8 cellular contexts compared by ENCODE assay signal in genomic region chr3:42503251-42503924, GRCh38. TPM values are rescaled to one million over a fixed set of nuclear protein-coding genes. Genes with fewer than 3 reads are reported as not detected.
A peak's percentile ranks its signal among the peaks of the same experiment; 100 is the strongest.
DNase-seq lines count a peak whose midpoint lies in the region; ATAC-seq and TF ChIP-seq lines count a peak whose summit lies in the region.

No MANE protein-coding gene starts in this region.

- BruUV-seq in PC-3 (replicated peaks; lab: Mats Ljungman, UMichigan) (TSS peak; percentile 40), OCI-LY7 (replicated peaks; lab: Mats Ljungman, UMichigan) (no TSS peak)

- no peaks in the 10 kb centered on the region for H3K9me3 ChIP-seq in CD4-positive, alpha-beta T cell (ENCODE audit: control insufficient read depth, low read length)
- H3K9me3 ChIP-seq in PC-3 (ENCODE audit: low read length) (no peaks in the 10 kb centered on the region), osteoblast (ENCODE audit: low read depth, low read length) (no peaks in the 10 kb centered on the region), SJCRH30 (replicated peaks) (no peaks in the 10 kb centered on the region), OCI-LY7 (ENCODE audit: low read length) (no peaks in the 10 kb centered on the region)

- H3K27ac ChIP-seq in CD4-positive, alpha-beta T cell (ENCODE audit: low read depth, low read length) = peak overlapping the region; percentile 23
- H3K27ac ChIP-seq in PC-3 (ENCODE audit: low read length) (no peak overlapping the region), osteoblast (ENCODE audit: low read depth, low read length) (no peak overlapping the region), SJCRH30 (no peak overlapping the region), OCI-LY7 (ENCODE audit: low read depth, low read length, poor library complexity, severe bottlenecking) (no peak overlapping the region)

- H3K4me3 Mint-ChIP-seq in CD4-positive, alpha-beta T cell = peak overlapping the region; percentile 89

- H2AFZ ChIP-seq in PC-3 (ENCODE audit: low read length) = peak overlapping the region; percentile 86; the same call in 1 of the 2 replicates
- H2AFZ ChIP-seq in osteoblast (ENCODE audit: low read length) = no peak overlapping the region
- no peak overlapping the region for H2AFZ ChIP-seq in OCI-LY7 (ENCODE audit: low read length)

- H4K20me1 ChIP-seq in PC-3 (ENCODE audit: low read length) (no peaks in the 10 kb centered on the region), osteoblast (ENCODE audit: insufficient read depth, low read length) (no peaks in the 10 kb centered on the region), OCI-LY7 (ENCODE audit: insufficient read depth, low read length) (no peaks in the 10 kb centered on the region)

- H3K4me2 ChIP-seq in PC-3 (ENCODE audit: low read length) = peak overlapping the region; percentile 87
- H3K4me2 ChIP-seq in osteoblast (ENCODE audit: insufficient read depth, low read length) = no peak overlapping the region
- no peak overlapping the region for H3K4me2 ChIP-seq in OCI-LY7 (ENCODE audit: low read length)

- H3K27me3 Mint-ChIP-seq in CD4-positive, alpha-beta T cell = peaks cover 19% of the 10 kb centered on the region

- no peak overlapping the region for H3K9ac ChIP-seq in PC-3 (ENCODE audit: low read length)

- ATAC-seq in CD4-positive, alpha-beta T cell (ENCODE audit: poor library complexity) = no peak
- ATAC-seq in PC-3 = no peak
- ATAC-seq in HG03139 (IDR thresholded peaks at IDR 0.05; ENCODE audit: unreplicated experiment) = no peak

- H3K4me3 ChIP-seq in PC-3 (ENCODE audit: low read length) (peak overlapping the region; percentile 67), epithelial cell of esophagus (ENCODE audit: low read length) (peak overlapping the region; percentile 48), osteoblast (ENCODE audit: insufficient read depth, low read length) (no peak overlapping the region), SJCRH30 (no peak overlapping the region), OCI-LY7 (ENCODE audit: low read depth, low read length, poor library complexity, severe bottlenecking) (no peak overlapping the region)

- peaks cover 62% of the 10 kb centered on the region for H3K4me1 Mint-ChIP-seq in CD4-positive, alpha-beta T cell (ENCODE audit: low read depth)

- no peaks in the 10 kb centered on the region for H3K36me3 ChIP-seq in PC-3 (ENCODE audit: low read depth, low read length)
- no peaks in the 10 kb centered on the region for H3K36me3 ChIP-seq in osteoblast (ENCODE audit: insufficient read depth, low read length)
- no peaks in the 10 kb centered on the region for H3K36me3 ChIP-seq in SJCRH30
- no peaks in the 10 kb centered on the region for H3K36me3 ChIP-seq in OCI-LY7 (ENCODE audit: insufficient read depth, low read length)

- H3K27ac Mint-ChIP-seq in CD4-positive, alpha-beta T cell = peak overlapping the region; percentile 87

- H3K36me3 Mint-ChIP-seq in CD4-positive, alpha-beta T cell (ENCODE audit: low read depth) = peaks cover 5% of the 10 kb centered on the region

- no peaks in the 10 kb centered on the region for H3F3A ChIP-seq in PC-3 (ENCODE audit: low read length, unreplicated experiment)

- POLR2A ChIA-PET in CD4-positive, alpha-beta T cell (lab: Charles Lee) = interaction anchor here (1.0 to 2.6 kb wide), 4 partner anchors 29 to 44 kb away, joined by 3 to 30 read pairs (median 14); no protein-coding TSS in a partner anchor
- POLR2A ChIA-PET in PC-3 (lab: Charles Lee; ENCODE audit: unreplicated experiment) (no interaction called here), OCI-LY7 (lab: Charles Lee) (no interaction called here)

- peaks cover 22% of the 10 kb centered on the region for H3K4me1 ChIP-seq in PC-3 (ENCODE audit: insufficient read depth, low read length)
- peaks cover 4% of the 10 kb centered on the region for H3K4me1 ChIP-seq in osteoblast (ENCODE audit: insufficient read depth, low read length)
- H3K4me1 ChIP-seq in SJCRH30 = no peaks in the 10 kb centered on the region
- H3K4me1 ChIP-seq in OCI-LY7 (ENCODE audit: insufficient read depth, low read length, poor library complexity, severe bottlenecking) = peaks cover 16% of the 10 kb centered on the region

- H3K79me2 ChIP-seq in PC-3 (ENCODE audit: low read length) (no peaks in the 10 kb centered on the region), osteoblast (ENCODE audit: insufficient read depth, low read length) (no peaks in the 10 kb centered on the region), OCI-LY7 (ENCODE audit: insufficient read depth, low read depth, low read length) (no peaks in the 10 kb centered on the region)

- peaks cover 10% of the 10 kb centered on the region for H3K27me3 ChIP-seq in CD4-positive, alpha-beta T cell (ENCODE audit: control insufficient read depth, insufficient read depth, low read length)
- no peaks in the 10 kb centered on the region for H3K27me3 ChIP-seq in PC-3 (ENCODE audit: low read length)
- peaks cover 48% of the 10 kb centered on the region for H3K27me3 ChIP-seq in osteoblast (ENCODE audit: insufficient read depth, low read length)
- no peaks in the 10 kb centered on the region for H3K27me3 ChIP-seq in SJCRH30

- intact Hi-C loops in CD4-positive, alpha-beta T cell (cut with DNase I, micrococcal nuclease) = loop anchor here (2.0 to 10.0 kb wide), 4 partner anchors 53 to 1121 kb away; partner anchors contain the start of gene ANO10 (in 1 of the 2)
- intact Hi-C loops in PC-3 (cut with micrococcal nuclease) = loop anchor here (2.0 kb wide), 1 partner anchor 43 kb away; no protein-coding TSS in a partner anchor
- intact Hi-C loops in OCI-LY7 (cut with micrococcal nuclease; ENCODE audit: unreplicated experiment) = loop anchor here (5.0 kb wide), 1 partner anchor 39 kb away; no protein-coding TSS in a partner anchor

- CTCF ChIA-PET in CD4-positive, alpha-beta T cell (lab: Charles Lee) = no interaction called here
- CTCF ChIA-PET in PC-3 (lab: Charles Lee) = no interaction called here
- CTCF ChIA-PET in OCI-LY7 (lab: Charles Lee; ENCODE audit: unreplicated experiment) = interaction anchor here (0.7 kb wide), 1 partner anchor 14 kb away, joined by 3 read pairs; no protein-coding TSS in a partner anchor

- no peak for TF ChIP-seq CTCF in CD4-positive, alpha-beta T cell (IDR thresholded peaks at IDR 0.05)
- TF ChIP-seq CTCF in PC-3 (conservative IDR thresholded peaks at IDR 0.05; ENCODE audit: low read depth, low read length) = no peak
- TF ChIP-seq CTCF in epithelial cell of esophagus (IDR thresholded peaks at IDR 0.05; ENCODE audit: insufficient read depth, low read depth, low read length, missing control alignments) = no peak
- no peak for TF ChIP-seq CTCF in osteoblast (IDR thresholded peaks at IDR 0.05; ENCODE audit: extremely low read depth, low read depth, low read length)
- no peak for TF ChIP-seq CTCF in OCI-LY7 (conservative IDR thresholded peaks at IDR 0.05; ENCODE audit: low read length)

- no peaks in the 10 kb centered on the region for H3K9me2 ChIP-seq in PC-3 (replicated peaks; ENCODE audit: low read length)
- no peaks in the 10 kb centered on the region for H3K9me2 ChIP-seq in OCI-LY7 (ENCODE audit: insufficient read depth, low read length)

- peak in 1 of 10 experiments; percentile 34 for DNase-seq in CD4-positive, alpha-beta T cell
- no peak for DNase-seq in PC-3
- DNase-seq in epithelial cell of esophagus (ENCODE audit: low read depth) = no peak
- peak; percentile 60 for DNase-seq in osteoblast (ENCODE audit: insufficient read length, low spot score, missing footprints)
- no peak for DNase-seq in SJCRH30
- DNase-seq in COR-L47 (lab: John Stamatoyannopoulos, UW) = no peak
- DNase-seq in OCI-LY7 (ENCODE audit: low spot score) = no peak

- no peaks in the 10 kb centered on the region for H3K9me3 Mint-ChIP-seq in CD4-positive, alpha-beta T cell

RNA-seq across cellular contexts. Expression of gene VIPR1, which starts 0.9 kb away (rescaled TPM):
- total RNA-seq in CD4-positive, alpha-beta T cell = 10 to 100 TPM; 66.8 to 67.6 TPM
- total RNA-seq in PC-3 (2014; rRNA removed) (3.7 and 7.0 TPM in 2 replicates), osteoblast (not detected in 2 replicates), OCI-LY7 (2022) (not detected in 2 replicates)
- total RNA-seq in SJCRH30 (2014; rRNA removed; shearing (Covaris generic)) = not detected in 2 replicates
- 0.21 TPM in 1 of 2 replicates, not detected in the other for total RNA-seq in OCI-LY7 (2014; rRNA removed; shearing (Covaris generic))

Comparison
In these comparisons a context has a peak if more than half of its experiments do, and no peak if none do; other contexts are left out.
1. H3K4me3 ChIP-seq: peak in PC-3 (single experiment) and epithelial cell of esophagus (single experiment); none in osteoblast (single experiment), SJCRH30 (single experiment) and OCI-LY7 (single experiment).